Comparison of ENCODE assay signal across 11 cellular contexts in genomic region chr20:13659288-13659687, GRCh38. TPM values are rescaled to one million over a fixed set of nuclear protein-coding genes. Genes with fewer than 3 reads are reported as not detected.
DNase-seq lines count a peak whose midpoint lies in the region; ATAC-seq and FAIRE-seq lines count a peak whose summit lies in the region.
"Had no signal": no experiment of that assay in that cellular context is flagged by ENCODE, and none has a peak within 500 bp of the region (broad histone marks: within the 10 kb centered on the region; RNA-seq: fewer than 3 reads in every experiment).

No MANE protein-coding gene starts in this region.

- H3K27me3 Mint-ChIP-seq in stimulated activated naive B cell treated with anti-CD40 and anti-IgM and Interleukin-4, amounts not matched to agents 10 μg/mL and 1 μg/mL and 100 μg/mL, for 72 hours: peaks cover 0 to 4% of the 10 kb centered on the region in 2 donors

- WGBS in neuronal stem cell (ENCODE audit: extremely low coverage in 2 of 2, insufficient read length in 2 of 2, insufficient replicate concordance in 1 of 2), 2 donors: no CpG with 5 or more reads among the region's 3 CpGs

- H2BK120ac ChIP-seq in neuronal stem cell (ENCODE audit: low read depth, low read length): no peak overlapping the region

- H3K4me1 Mint-ChIP-seq in stimulated activated naive B cell treated with anti-CD40 and anti-IgM and Interleukin-4, amounts not matched to agents 10 μg/mL and 1 μg/mL and 100 μg/mL, for 72 hours: peaks cover 10 to 16% of the 10 kb centered on the region in 2 donors

- H3K27ac ChIP-seq in neuronal stem cell (replicated peaks; ENCODE audit: low read length): no peak overlapping the region

- H2BK5ac ChIP-seq in neuronal stem cell (ENCODE audit: low read length): no peak overlapping the region

- H2AFZ ChIP-seq in neuronal stem cell (ENCODE audit: low read length): no peak overlapping the region

- H3K36me3 Mint-ChIP-seq in stimulated activated naive B cell treated with anti-CD40 and anti-IgM and Interleukin-4, amounts not matched to agents 10 μg/mL and 1 μg/mL and 100 μg/mL, for 72 hours: no peaks in the 10 kb centered on the region

- H3K9me3 Mint-ChIP-seq in stimulated activated naive B cell treated with anti-CD40 and anti-IgM and Interleukin-4, amounts not matched to agents 10 μg/mL and 1 μg/mL and 100 μg/mL, for 72 hours: peaks cover 3 to 4% of the 10 kb centered on the region in 2 donors

- peak; percentile 76 for ATAC-seq in GM19035 (IDR thresholded peaks at IDR 0.05; ENCODE audit: unreplicated experiment)
- peak; percentile 86 for ATAC-seq in HG02610 (IDR thresholded peaks at IDR 0.05; ENCODE audit: unreplicated experiment)
- ATAC-seq in HG03442 (IDR thresholded peaks at IDR 0.05; ENCODE audit: unreplicated experiment): peak; percentile 90
- peak; percentile 99 for ATAC-seq in stimulated activated naive B cell treated with anti-CD40 and anti-IgM and Interleukin-4, amounts not matched to agents 10 μg/mL and 1 μg/mL and 100 μg/mL, for 72 hours (replicated peaks)

- H3K4me3 Mint-ChIP-seq in stimulated activated naive B cell treated with anti-CD40 and anti-IgM and Interleukin-4, amounts not matched to agents 10 μg/mL and 1 μg/mL and 100 μg/mL, for 72 hours: no peak overlapping the region

- no peak overlapping the region for H3K9ac ChIP-seq in neuronal stem cell (ENCODE audit: low read depth, low read length, poor library complexity)

- H3K23ac ChIP-seq in neuronal stem cell (ENCODE audit: low read depth, low read length, poor library complexity): no peak overlapping the region

- H4K91ac ChIP-seq in neuronal stem cell (ENCODE audit: low read depth, low read length, poor library complexity): no peak overlapping the region

- no peak overlapping the region for H3K4ac ChIP-seq in neuronal stem cell (ENCODE audit: low read length)

- no peak overlapping the region for H2BK12ac ChIP-seq in neuronal stem cell (ENCODE audit: low read length)

- H3K4me2 ChIP-seq in neuronal stem cell (ENCODE audit: insufficient read depth, low read length, poor library complexity, severe bottlenecking): no peak overlapping the region

- no peak overlapping the region for H3K27ac Mint-ChIP-seq in stimulated activated naive B cell treated with anti-CD40 and anti-IgM and Interleukin-4, amounts not matched to agents 10 μg/mL and 1 μg/mL and 100 μg/mL, for 72 hours

- peak; percentile 51 for DNase-seq in stimulated activated naive B cell treated with anti-CD40 and anti-IgM and Interleukin-4, amounts not matched to agents 10 μg/mL and 1 μg/mL and 100 μg/mL, for 72 hours
- DNase-seq in urothelium cell line (ENCODE audit: low spot score) (no peak), RCC 7860 (ENCODE audit: low spot score) (no peak), neuronal stem cell (ENCODE audit: low spot score) (no peak)
- DNase-seq: activated T-cell treated with anti-CD3 and anti-CD28 coated beads for 4 hours, kidney glomerular epithelial cell, NCI-H2171 treated with DMSO at 0.1 percent for 48 hours had no signal

- no peak overlapping the region for H4K8ac ChIP-seq in neuronal stem cell (ENCODE audit: low read depth, low read length)

- H3K36me3 ChIP-seq in neuronal stem cell (replicated peaks in 1 of 2; ENCODE audit: control insufficient read depth in 2 of 2, insufficient read depth in 2 of 2, low read length in 2 of 2): no peaks in the 10 kb centered on the region

- no peak overlapping the region for H3K4me3 ChIP-seq in neuronal stem cell (ENCODE audit: low read length in 2 of 2)

- H2AK5ac ChIP-seq in neuronal stem cell (ENCODE audit: low read depth, low read length): no peak overlapping the region

- H3K18ac ChIP-seq in neuronal stem cell (ENCODE audit: low read length): no peak overlapping the region

- FAIRE-seq in urothelium cell line (lab: Jason Lieb, UNC) (no peak), RCC 7860 (lab: Jason Lieb, UNC) (no peak)
- FAIRE-seq: bronchial epithelial cell had no signal

- no peak overlapping the region for H3K14ac ChIP-seq in neuronal stem cell (ENCODE audit: low read length)

- H3K79me1 ChIP-seq in neuronal stem cell (ENCODE audit: low read depth, low read length): no peaks in the 10 kb centered on the region

- H3K9me3 ChIP-seq in neuronal stem cell (replicated peaks in 1 of 2; ENCODE audit: control insufficient read depth in 2 of 2, insufficient read depth in 1 of 2, low read depth in 1 of 2, low read length in 2 of 2): no peaks in the 10 kb centered on the region

- no peaks in the 10 kb centered on the region for H3K4me1 ChIP-seq in neuronal stem cell (ENCODE audit: control insufficient read depth in 2 of 2, insufficient read depth in 1 of 2, low read depth in 1 of 2, low read length in 2 of 2)

- H2BK15ac ChIP-seq in neuronal stem cell (ENCODE audit: low read length): no peak overlapping the region

- H3K27me3 ChIP-seq in neuronal stem cell (ENCODE audit: control insufficient read depth in 3 of 3, insufficient read depth in 3 of 3, low read depth in 1 of 3, low read length in 3 of 3): no peaks in the 10 kb centered on the region

RNA-seq across cellular contexts. Expression of gene TASP1, which starts 20.6 kb away (rescaled TPM):
- 4.7 TPM for polyA plus RNA-seq in neuronal stem cell (2013, experiment 1 of 2)
- 3.5 TPM for polyA plus RNA-seq in neuronal stem cell (2013, experiment 2 of 2)
